21 cellular contexts compared by ENCODE assay signal in genomic region chr3:44029100-44029499, GRCh38.
"Had no signal": no experiment of that assay in that cellular context is flagged by ENCODE, and none has a peak within 500 bp of the region (broad histone marks: within the 10 kb centered on the region; RNA-seq: fewer than 3 reads in every experiment).

No MANE protein-coding gene starts in this region.

- DNase-seq: Karpas-422, KG1, MG63, NCI-H1092, NCI-H1105 treated with DMSO at 0.1 percent for 48 hours, NCI-H1417 treated with DMSO at 0.1 percent for 48 hours, NCI-H146, NCI-H1694 treated with DMSO at 0.1 percent for 48 hours, NCI-H1930, NCI-H2081, NCI-H2107, NCI-H2227 treated with DMSO at 0.1 percent for 48 hours, NCI-H524 treated with DMSO at 0.1 percent for 48 hours, NCI-H69, NCI-H774, Right ventricle myocardium superior, RPMI8226, SIG-M5 had no signal

- H3K4me3 ChIP-seq: MG63, SJSA1, SK-N-MC had no signal

- FAIRE-seq: RCC 7860 had no signal

- H3K27ac ChIP-seq: SJSA1, SK-N-MC had no signal

- H3K27me3 ChIP-seq: MG63 had no signal

- H3K36me3 ChIP-seq: MG63, SJSA1 had no signal

- H3K9me3 ChIP-seq: MG63, SJSA1 had no signal

- H3K4me1 ChIP-seq: SJSA1 had no signal
